In genomic region chr5:138705567-138705966, GRCh38 we compare ENCODE assay signal across 18 cellular contexts. TPM values are rescaled to one million over a fixed set of nuclear protein-coding genes. Genes with fewer than 3 reads are reported as not detected.
DNase-seq lines count a peak whose midpoint lies in the region; ATAC-seq, FAIRE-seq and TF ChIP-seq lines count a peak whose summit lies in the region.
"Had no signal": no experiment of that assay in that cellular context is flagged by ENCODE, and none has a peak within 500 bp of the region (broad histone marks: within the 10 kb centered on the region; RNA-seq: fewer than 3 reads in every experiment).

No MANE protein-coding gene starts in this region.

- no peaks in the 10 kb centered on the region for H3K79me1 ChIP-seq in H1 (ENCODE audit: low read depth, low read length)

- no peak overlapping the region for H3K14ac ChIP-seq in H1 (ENCODE audit: insufficient read length)

- intact Hi-C loops in HepG2 (cut with micrococcal nuclease; ENCODE audit: unreplicated experiment) (no loop called here), right lobe of liver (cut with DNase I) (no loop called here), uterus (cut with DNase I; ENCODE audit: low total_unique reads) (no loop called here), spleen (cut with DNase I; ENCODE audit: low total_unique reads) (no loop called here)

- no peak overlapping the region for H2AK5ac ChIP-seq in H1 (ENCODE audit: low read depth, low read length)

- peaks cover 39% of the 10 kb centered on the region for H3K4me1 Mint-ChIP-seq in mesothelial cell of epicardium
- H3K4me1 Mint-ChIP-seq: CD4-positive, alpha-beta memory T cell had no signal

- H3K36me3 Mint-ChIP-seq in mesothelial cell of epicardium: no peaks in the 10 kb centered on the region
- H3K36me3 Mint-ChIP-seq: CD14-positive monocyte; CD4-positive, alpha-beta memory T cell had no signal

- WGBS in HepG2 (ENCODE audit: low lambda C conversion rate): no CpG with 5 or more reads among the region's 1 CpG
- 83% methylated on average over 1 of the region's 1 CpG for WGBS in right lobe of liver (ENCODE audit: insufficient coverage, low coverage, low lambda C conversion rate, missing lambda C conversion rate)
- WGBS in H1 (ENCODE audit: extremely low coverage in 1 of 2, insufficient coverage in 1 of 2, insufficient read length in 1 of 2, insufficient replicate concordance in 2 of 2, low coverage in 1 of 2, low lambda C conversion rate in 2 of 2, missing lambda C conversion rate in 1 of 2), 2 experiments: 71% methylated on average over 1 of the region's 1 CpG; no CpG with 5 or more reads in 1 of the 2 experiments
- WGBS in spleen, 5 donors: 69 to 100% (median 93%) methylated on average over 1 of the region's 1 CpG

- H3K4me2 ChIP-seq in HepG2 (ENCODE audit: low read depth, low read length): no peak overlapping the region
- no peak overlapping the region for H3K4me2 ChIP-seq in H1 (ENCODE audit: insufficient read depth in 1 of 2, low read depth in 2 of 2, low read length in 2 of 2)
- no peak overlapping the region for H3K4me2 ChIP-seq in parathyroid adenoma (ENCODE audit: low read length)
- H3K4me2 ChIP-seq: A549, BLaER1 had no signal

- H3K4me3 Mint-ChIP-seq in mesothelial cell of epicardium: no peak overlapping the region
- H3K4me3 Mint-ChIP-seq: CD4-positive, alpha-beta memory T cell had no signal

- no TSS peak for BruUV-seq in HepG2 (replicated peaks; lab: Mats Ljungman, UMichigan)

- no peak for FAIRE-seq in HepG2 (lab: Jason Lieb, UNC)
- no peak for FAIRE-seq in H1 (lab: Jason Lieb, UNC)
- FAIRE-seq: A549, GM12878 had no signal

- DNase-seq in HepG2 (ENCODE audit: low spot score): no peak
- DNase-seq in right lobe of liver: no peak
- no peak for DNase-seq in H1 (ENCODE audit: low read depth in 1 of 2, low spot score in 2 of 2)
- no peak for DNase-seq in mesothelial cell of epicardium (ENCODE audit: low spot score in 2 of 2, unreplicated experiment in 2 of 2)
- no peak for DNase-seq in hypothalamus (lab: John Stamatoyannopoulos, UW)
- no peak for DNase-seq in uterus
- DNase-seq in spleen: no peak
- DNase-seq: CD4-positive, alpha-beta memory T cell; DMS153; DMS79; GF-D8 had no signal

- TF ChIP-seq EP300 in HepG2 (IDR thresholded peaks at IDR 0.05; ENCODE audit: low read depth in 2 of 2, low read length in 2 of 2) (no peak), HepG2 (CRISPR knock-in tag; IDR thresholded peaks at IDR 0.05; ENCODE audit: borderline replicate concordance) (no peak), H1 (IDR thresholded peaks at IDR 0.05; ENCODE audit: borderline replicate concordance in 1 of 2, low read depth in 2 of 2, low read length in 2 of 2) (no peak)

- POLR2A ChIA-PET in HepG2 (lab: Yijun Ruan, JAX) (interaction anchor here (1.1 kb wide), 1 partner anchor 20 kb away, joined by 3 read pairs; no protein-coding TSS in a partner anchor), H1 (lab: Charles Lee; ENCODE audit: partially characterized antibody) (interaction anchor here (0.8 to 1.8 kb wide), 3 partner anchors 10 to 571 kb away, joined by 3 to 7 read pairs (median 3); no protein-coding TSS in a partner anchor)

- ATAC-seq in HepG2 (no peak), right lobe of liver (no peak)
- ATAC-seq: A549, GM12878 had no signal

- H3K36me3 ChIP-seq in HepG2 (replicated peaks in 1 of 2; ENCODE audit: control insufficient read depth in 1 of 2, insufficient read depth in 2 of 2, low read length in 2 of 2) (no peaks in the 10 kb centered on the region), right lobe of liver (no peaks in the 10 kb centered on the region), H1 (ENCODE audit: control insufficient read depth in 2 of 4, insufficient read depth in 4 of 4, low read length in 3 of 4) (no peaks in the 10 kb centered on the region), parathyroid adenoma (ENCODE audit: control insufficient read depth, insufficient read depth, low read length) (no peaks in the 10 kb centered on the region), uterus (no peaks in the 10 kb centered on the region), spleen (no peaks in the 10 kb centered on the region)
- H3K36me3 ChIP-seq: BLaER1, HAP-1 had no signal

- H2BK120ac ChIP-seq in H1 (replicated peaks; ENCODE audit: low read depth, low read length): no peak overlapping the region

- H3K4ac ChIP-seq in H1 (replicated peaks; ENCODE audit: insufficient read length, low read depth, low read length): no peak overlapping the region

- H3K4me3 ChIP-seq in HepG2 (replicated peaks in 1 of 3; ENCODE audit: insufficient read depth in 1 of 3, low read depth in 2 of 3, low read length in 3 of 3) (no peak overlapping the region), right lobe of liver (no peak overlapping the region), H1 (ENCODE audit: extremely low read depth in 1 of 4, insufficient read depth in 2 of 4, low read depth in 3 of 4, low read length in 4 of 4) (no peak overlapping the region), parathyroid adenoma (ENCODE audit: low read depth, low read length) (no peak overlapping the region), uterus (no peak overlapping the region), spleen (no peak overlapping the region)
- H3K4me3 ChIP-seq: A549, BLaER1, GM12878, HAP-1 had no signal

- H3K27ac Mint-ChIP-seq in mesothelial cell of epicardium: peak overlapping the region; percentile 83
- H3K27ac Mint-ChIP-seq: CD14-positive monocyte; CD4-positive, alpha-beta memory T cell had no signal

- H2AFZ ChIP-seq in HepG2 (ENCODE audit: low read length): no peak overlapping the region
- H2AFZ ChIP-seq in H1 (ENCODE audit: low read length): no peak overlapping the region
- peak overlapping the region; percentile 31 for H2AFZ ChIP-seq in parathyroid adenoma

- H3K9me3 ChIP-seq in HepG2 (ENCODE audit: low read length): no peaks in the 10 kb centered on the region
- no peaks in the 10 kb centered on the region for H3K9me3 ChIP-seq in right lobe of liver
- H3K9me3 ChIP-seq in H1 (ENCODE audit: insufficient read depth in 2 of 2, low read depth in 1 of 2, low read length in 1 of 2): no peaks in the 10 kb centered on the region
- no peaks in the 10 kb centered on the region for H3K9me3 ChIP-seq in parathyroid adenoma (ENCODE audit: control insufficient read depth, low read length)
- H3K9me3 ChIP-seq in uterus: no peaks in the 10 kb centered on the region
- H3K9me3 ChIP-seq in spleen: no peaks in the 10 kb centered on the region
- H3K9me3 ChIP-seq: A549, BLaER1, HAP-1 had no signal

- peak overlapping the region; percentile 11; the same call in 1 of the 2 replicates for H2BK20ac ChIP-seq in H1 (ENCODE audit: low read length)

- H2BK15ac ChIP-seq in H1 (ENCODE audit: low read length): no peak overlapping the region

- H3K27me3 ChIP-seq in HepG2 (ENCODE audit: control insufficient read depth in 1 of 2, insufficient read depth in 2 of 2, low read length in 2 of 2): peaks cover 0 to 4% of the 10 kb centered on the region in 2 experiments; a peak in 1 of 5 replicates
- no peaks in the 10 kb centered on the region for H3K27me3 ChIP-seq in right lobe of liver
- H3K27me3 ChIP-seq in H1 (replicated peaks in 1 of 4; ENCODE audit: control insufficient read depth in 3 of 4, extremely low read depth in 1 of 4, insufficient read depth in 3 of 4, low read length in 3 of 4): no peaks in the 10 kb centered on the region
- H3K27me3 ChIP-seq in parathyroid adenoma (ENCODE audit: control insufficient read depth, insufficient read depth, low read length): no peaks in the 10 kb centered on the region
- H3K27me3 ChIP-seq in uterus: no peaks in the 10 kb centered on the region
- H3K27me3 ChIP-seq in spleen (replicated peaks in 1 of 7): peaks cover 0 to 27% (median 0%) of the 10 kb centered on the region in 7 donors
- H3K27me3 ChIP-seq: BLaER1 had no signal

- H3K23me2 ChIP-seq in H1 (ENCODE audit: low read depth, low read length): no peaks in the 10 kb centered on the region

- CTCF ChIA-PET in HepG2 (lab: Yijun Ruan, JAX; ENCODE audit: low intra/inter-chr PET ratio, low total read pairs) (no interaction called here), H1 (lab: Charles Lee; ENCODE audit: partially characterized antibody) (interaction anchor here (1.2 to 2.2 kb wide), 4 partner anchors 9 to 84 kb away, joined by 4 to 7 read pairs (median 6); no protein-coding TSS in a partner anchor)

- no peak overlapping the region for H2BK5ac ChIP-seq in H1 (ENCODE audit: low read depth, low read length)

- no peak overlapping the region for H4K5ac ChIP-seq in H1 (ENCODE audit: insufficient read length, low read depth, low read length)

- H3K23ac ChIP-seq in H1 (ENCODE audit: insufficient read length): no peak overlapping the region

- H4K20me1 ChIP-seq in HepG2 (ENCODE audit: insufficient read depth, low read length): no peaks in the 10 kb centered on the region
- no peaks in the 10 kb centered on the region for H4K20me1 ChIP-seq in H1 (replicated peaks in 1 of 2; ENCODE audit: control insufficient read depth in 1 of 2, insufficient read depth in 2 of 2, low read length in 2 of 2)
- H4K20me1 ChIP-seq: BLaER1 had no signal

- no peak overlapping the region; the same call in 1 of the 2 replicates for H3K18ac ChIP-seq in H1 (ENCODE audit: extremely low read depth, low read length)

- TF ChIP-seq POLR2A in HepG2 (IDR thresholded peaks at IDR 0.05; ENCODE audit: insufficient read depth in 1 of 2, low read depth in 2 of 2, low read length in 2 of 2) (no peak), right lobe of liver (IDR thresholded peaks at IDR 0.05) (no peak), H1 (IDR thresholded peaks at IDR 0.05; ENCODE audit: control extremely low read depth in 1 of 2, low read depth in 2 of 2, low read length in 2 of 2) (no peak), uterus (IDR thresholded peaks at IDR 0.05) (no peak), spleen (IDR thresholded peaks at IDR 0.05) (no peak)

- TF ChIP-seq RAD21 in HepG2 (CRISPR knock-in tag; IDR thresholded peaks at IDR 0.05) (no peak), H1 (IDR thresholded peaks at IDR 0.05 in 1 of 2, conservative IDR thresholded peaks at IDR 0.05 in 1 of 2; ENCODE audit: low read depth in 2 of 2, low read length in 2 of 2) (no peak)

- H3K79me2 ChIP-seq in HepG2 (ENCODE audit: insufficient read depth, low read length): no peaks in the 10 kb centered on the region
- H3K79me2 ChIP-seq in H1 (ENCODE audit: control insufficient read depth in 1 of 2, insufficient read depth in 2 of 2, low read length in 2 of 2): no peaks in the 10 kb centered on the region
- H3K79me2 ChIP-seq in parathyroid adenoma: no peaks in the 10 kb centered on the region

- H3K27me3 Mint-ChIP-seq in mesothelial cell of epicardium (ENCODE audit: low read depth): no peaks in the 10 kb centered on the region

- H3K9ac ChIP-seq in HepG2 (ENCODE audit: insufficient read depth, low read depth, low read length) (no peak overlapping the region), H1 (replicated peaks in 1 of 4; ENCODE audit: extremely low read depth in 1 of 4, low read depth in 3 of 4, low read length in 3 of 4) (no peak overlapping the region), parathyroid adenoma (no peak overlapping the region)
- H3K9ac ChIP-seq: BLaER1 had no signal

- no peak overlapping the region for H3K56ac ChIP-seq in H1 (replicated peaks; ENCODE audit: insufficient read length, low read depth, low read length)

- in situ Hi-C loops in HepG2 (cut with HindIII; ENCODE audit: extremely low pct_ligation_motif_present, low pct_unique_long_range_greater_than_20kb): no loop called here

- no peaks in the 10 kb centered on the region for H3K9me3 Mint-ChIP-seq in mesothelial cell of epicardium

- no peak overlapping the region for H2BK12ac ChIP-seq in H1 (ENCODE audit: low read depth, low read length)

- H3K4me1 ChIP-seq in HepG2 (ENCODE audit: insufficient read depth, low read length) (peaks cover 43% of the 10 kb centered on the region), right lobe of liver (no peaks in the 10 kb centered on the region), H1 (replicated peaks in 1 of 4; ENCODE audit: control insufficient read depth in 3 of 4, insufficient read depth in 4 of 4, low read length in 3 of 4) (peaks cover 8 to 21% (median 18%) of the 10 kb centered on the region in 4 experiments; a peak in 6 of 7 replicates), parathyroid adenoma (peaks cover 5% of the 10 kb centered on the region), uterus (no peaks in the 10 kb centered on the region), spleen (no peaks in the 10 kb centered on the region)
- H3K4me1 ChIP-seq: BLaER1 had no signal

- no peak for TF ChIP-seq CTCF in HepG2 (CRISPR knock-in tag; IDR thresholded peaks at IDR 0.05)
- TF ChIP-seq CTCF in right lobe of liver (IDR thresholded peaks at IDR 0.05): no peak
- TF ChIP-seq CTCF in H1 (IDR thresholded peaks at IDR 0.05; ENCODE audit: control extremely low read depth in 1 of 3, insufficient read depth in 1 of 3, low read depth in 1 of 3, low read length in 3 of 3): no peak
- TF ChIP-seq CTCF in mesothelial cell of epicardium (IDR thresholded peaks at IDR 0.05; ENCODE audit: unreplicated experiment): no peak
- no peak for TF ChIP-seq CTCF in parathyroid adenoma (IDR thresholded peaks at IDR 0.05)
- no peak for TF ChIP-seq CTCF in uterus (IDR thresholded peaks at IDR 0.05)
- no peak for TF ChIP-seq CTCF in spleen (IDR thresholded peaks at IDR 0.05 in 8 of 11, conservative IDR thresholded peaks at IDR 0.05 in 3 of 11)

- no peak overlapping the region for H3K27ac ChIP-seq in HepG2 (ENCODE audit: extremely low read length, insufficient read depth, low read length)
- H3K27ac ChIP-seq in right lobe of liver: no peak overlapping the region
- H3K27ac ChIP-seq in H1 (ENCODE audit: low read depth, low read length): no peak overlapping the region
- H3K27ac ChIP-seq in parathyroid adenoma: no peak overlapping the region
- no peak overlapping the region for H3K27ac ChIP-seq in uterus
- H3K27ac ChIP-seq in spleen: no peak overlapping the region
- H3K27ac ChIP-seq: 22Rv1, A549, BLaER1 had no signal

- no peak overlapping the region for H4K8ac ChIP-seq in H1 (ENCODE audit: extremely low read depth, insufficient read depth, low read length)

- no peak overlapping the region for H4K91ac ChIP-seq in H1 (replicated peaks; ENCODE audit: insufficient read length, low read length)

RNA-seq across cellular contexts. Expression of gene CTNNA1, which starts 47.7 kb away (rescaled TPM):
- total RNA-seq in HepG2 (2016; rRNA removed; fragmentation: Illumina TruSeq; extraction: Trizol): 162 and 212 TPM in 2 replicates
- 34.3 and 40.0 TPM in 2 replicates for total RNA-seq in HepG2 (2016; cell fraction: cytosol; rRNA removed; fragmentation: Illumina TruSeq; extraction: Trizol; ENCODE audit: low read depth)
- 166 and 189 TPM in 2 replicates for total RNA-seq in HepG2 (2016; cell fraction: insoluble cytoplasmic fraction; rRNA removed; fragmentation: Illumina TruSeq; extraction: Trizol)
- total RNA-seq in HepG2 (2016; cell fraction: membrane; rRNA removed; fragmentation: Illumina TruSeq; extraction: Trizol): 32.3 and 34.9 TPM in 2 replicates
- total RNA-seq in HepG2 (2016; cell fraction: nucleus; rRNA removed; fragmentation: Illumina TruSeq; extraction: Trizol): 120 and 139 TPM in 2 replicates
- polyA plus RNA-seq in HepG2 (2011; rRNA removed): 66.8 and 72.4 TPM in 2 replicates
- polyA plus RNA-seq in HepG2 (2011; cell fraction: cytosol; rRNA removed): 78.6 and 78.9 TPM in 2 replicates
- polyA plus RNA-seq in HepG2 (2011; cell fraction: nucleus; rRNA removed): 101 and 107 TPM in 2 replicates
- 129 and 131 TPM in 2 replicates for polyA plus RNA-seq in HepG2 (2012)
- 5.9 and 7.5 TPM in 2 replicates for polyA plus RNA-seq in HepG2 (2016; cell fraction: cytosol; fragmentation: Illumina TruSeq; extraction: Trizol; ENCODE audit: low read depth)
- 153 and 162 TPM in 2 replicates for polyA plus RNA-seq in HepG2 (2016; cell fraction: insoluble cytoplasmic fraction; fragmentation: Illumina TruSeq; extraction: Trizol; ENCODE audit: low read depth)
- 14.8 and 19.2 TPM in 2 replicates for polyA plus RNA-seq in HepG2 (2016; cell fraction: membrane; fragmentation: Illumina TruSeq; extraction: Trizol; ENCODE audit: low read depth)
- polyA plus RNA-seq in HepG2 (2016; cell fraction: nucleus; fragmentation: Illumina TruSeq; extraction: Trizol; ENCODE audit: insufficient read depth, low read depth): 115 and 117 TPM in 2 replicates
- 101 and 109 TPM in 2 replicates for polyA minus RNA-seq in HepG2 (2011; rRNA and poly(A)+ RNA removed; ENCODE audit: low replicate concordance)
- polyA minus RNA-seq in HepG2 (2011; cell fraction: cytosol; rRNA and poly(A)+ RNA removed): 115 and 142 TPM in 2 replicates
- polyA minus RNA-seq in HepG2 (2011; cell fraction: nucleus; rRNA and poly(A)+ RNA removed): 116 and 117 TPM in 2 replicates
- total RNA-seq in right lobe of liver: 100 to 1,000 TPM; 101 to 192 (median 123) TPM
- 302 and 349 TPM in 2 replicates for total RNA-seq in H1 (2021; fragmentation: NEBNext Ultra II Directional; extraction: Animal tissue kit (Norgen Biotek cat#: 25700))
- polyA plus RNA-seq in H1 (2011; rRNA removed): 115 and 124 TPM in 2 replicates
- polyA plus RNA-seq in H1 (2011; cell fraction: cytosol; rRNA removed): 159 TPM
- 239 TPM for polyA plus RNA-seq in H1 (2011; cell fraction: nucleus; rRNA removed)
- 239 to 268 TPM (median 258 TPM) in 4 replicates for polyA plus RNA-seq in H1 (2012, experiment 1 of 2)
- polyA plus RNA-seq in H1 (2012, experiment 2 of 2): 40.4 TPM
- polyA plus RNA-seq in H1 (2013, experiment 1 of 2): 134 TPM
- polyA plus RNA-seq in H1 (2013, experiment 2 of 2): 131 TPM
- 165 and 188 TPM in 2 replicates for polyA minus RNA-seq in H1 (2011; rRNA and poly(A)+ RNA removed)
- 179 TPM for polyA minus RNA-seq in H1 (2011; cell fraction: cytosol; rRNA and poly(A)+ RNA removed)
- 114 TPM for polyA minus RNA-seq in H1 (2011; cell fraction: nucleus; rRNA and poly(A)+ RNA removed)
- 397 to 427 TPM (median 416 TPM) in 3 replicates for total RNA-seq in mesothelial cell of epicardium
- total RNA-seq in uterus: 100 to 1,000 TPM; 140 to 752 (median 389) TPM
- 100 to 1,000 TPM; 153 to 313 (median 205) TPM for total RNA-seq in spleen
- polyA plus RNA-seq in spleen: 10 to 100 TPM; 26.7 to 59.7 (median 27.7) TPM
